In the genomic region with DNA sequence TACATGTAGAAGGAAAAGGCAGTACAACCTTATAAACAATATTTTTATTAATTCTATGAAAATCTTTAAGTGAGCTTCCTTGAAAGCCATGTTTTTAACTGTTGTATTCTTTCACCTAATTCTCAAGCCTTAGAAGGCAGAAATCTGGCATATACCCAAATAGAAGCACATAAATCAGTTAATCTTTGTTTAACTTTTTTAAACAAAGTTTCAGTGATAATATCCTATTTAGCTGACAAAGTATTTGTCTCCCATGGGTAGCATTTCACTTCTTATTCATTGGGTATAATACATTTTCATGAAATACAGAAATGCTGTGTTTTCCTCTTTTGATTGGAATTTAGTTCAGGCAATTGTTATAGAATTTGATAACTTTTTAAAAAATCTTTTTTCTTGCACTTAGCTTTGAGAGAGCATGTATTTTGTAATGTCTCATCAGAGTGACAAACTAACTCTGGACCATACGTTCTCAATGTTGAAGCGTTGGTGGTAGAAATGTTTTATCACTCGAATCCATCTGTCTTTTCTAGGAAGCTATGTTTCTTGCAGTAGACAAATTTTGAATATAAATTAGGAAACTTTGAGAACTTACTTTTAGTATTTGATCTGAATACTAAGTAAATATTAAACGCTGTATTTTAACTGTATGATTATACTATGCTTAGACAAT, we compare ENCODE assay signal across 1 cellular context.
TF ChIP-seq lines count a peak whose summit lies in the region.

No MANE protein-coding gene starts in this region.

TF ChIP-seq in K562, 482 proteins besides CTCF, POLR2A, EP300 and RAD21 (continued from another document):
- TF ChIP-seq, protein P1, sequence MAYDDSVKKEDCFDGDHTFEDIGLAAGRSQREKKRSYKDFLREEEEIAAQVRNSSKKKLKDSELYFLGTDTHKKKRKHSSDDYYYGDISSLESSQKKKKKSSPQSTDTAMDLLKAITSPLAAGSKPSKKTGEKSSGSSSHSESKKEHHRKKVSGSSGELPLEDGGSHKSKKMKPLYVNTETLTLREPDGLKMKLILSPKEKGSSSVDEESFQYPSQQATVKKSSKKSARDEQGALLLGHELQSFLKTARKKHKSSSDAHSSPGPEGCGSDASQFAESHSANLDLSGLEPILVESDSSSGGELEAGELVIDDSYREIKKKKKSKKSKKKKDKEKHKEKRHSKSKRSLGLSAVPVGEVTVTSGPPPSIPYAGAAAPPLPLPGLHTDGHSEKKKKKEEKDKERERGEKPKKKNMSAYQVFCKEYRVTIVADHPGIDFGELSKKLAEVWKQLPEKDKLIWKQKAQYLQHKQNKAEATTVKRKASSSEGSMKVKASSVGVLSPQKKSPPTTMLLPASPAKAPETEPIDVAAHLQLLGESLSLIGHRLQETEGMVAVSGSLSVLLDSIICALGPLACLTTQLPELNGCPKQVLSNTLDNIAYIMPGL (CRISPR knock-in tag; IDR thresholded peaks at IDR 0.05) = no peak
- TF ChIP-seq, protein P2, sequence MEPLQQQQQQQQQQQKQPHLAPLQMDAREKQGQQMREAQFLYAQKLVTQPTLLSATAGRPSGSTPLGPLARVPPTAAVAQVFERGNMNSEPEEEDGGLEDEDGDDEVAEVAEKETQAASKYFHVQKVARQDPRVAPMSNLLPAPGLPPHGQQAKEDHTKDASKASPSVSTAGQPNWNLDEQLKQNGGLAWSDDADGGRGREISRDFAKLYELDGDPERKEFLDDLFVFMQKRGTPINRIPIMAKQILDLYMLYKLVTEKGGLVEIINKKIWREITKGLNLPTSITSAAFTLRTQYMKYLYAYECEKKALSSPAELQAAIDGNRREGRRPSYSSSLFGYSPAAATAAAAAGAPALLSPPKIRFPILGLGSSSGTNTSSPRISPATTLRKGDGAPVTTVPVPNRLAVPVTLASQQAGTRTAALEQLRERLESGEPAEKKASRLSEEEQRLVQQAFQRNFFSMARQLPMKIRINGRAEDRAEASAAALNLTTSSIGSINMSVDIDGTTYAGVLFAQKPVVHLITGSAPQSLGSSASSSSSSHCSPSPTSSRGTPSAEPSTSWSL (CRISPR knock-in tag; IDR thresholded peaks at IDR 0.05; ENCODE audit: borderline replicate concordance) = no peak
- TF ChIP-seq, protein P3, sequence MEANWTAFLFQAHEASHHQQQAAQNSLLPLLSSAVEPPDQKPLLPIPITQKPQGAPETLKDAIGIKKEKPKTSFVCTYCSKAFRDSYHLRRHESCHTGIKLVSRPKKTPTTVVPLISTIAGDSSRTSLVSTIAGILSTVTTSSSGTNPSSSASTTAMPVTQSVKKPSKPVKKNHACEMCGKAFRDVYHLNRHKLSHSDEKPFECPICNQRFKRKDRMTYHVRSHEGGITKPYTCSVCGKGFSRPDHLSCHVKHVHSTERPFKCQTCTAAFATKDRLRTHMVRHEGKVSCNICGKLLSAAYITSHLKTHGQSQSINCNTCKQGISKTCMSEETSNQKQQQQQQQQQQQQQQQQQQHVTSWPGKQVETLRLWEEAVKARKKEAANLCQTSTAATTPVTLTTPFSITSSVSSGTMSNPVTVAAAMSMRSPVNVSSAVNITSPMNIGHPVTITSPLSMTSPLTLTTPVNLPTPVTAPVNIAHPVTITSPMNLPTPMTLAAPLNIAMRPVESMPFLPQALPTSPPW (CRISPR knock-in tag; IDR thresholded peaks at IDR 0.05) = no peak
- TF ChIP-seq SNRNP70 (optimal IDR thresholded peaks at IDR 0.05; ENCODE audit: low read depth, low read length) = no peak
- peak; percentile 12 for TF ChIP-seq BRD9 (IDR thresholded peaks at IDR 0.05; ENCODE audit: low read depth, partially characterized antibody)
- TF ChIP-seq ZNF830 (CRISPR knock-in tag; IDR thresholded peaks at IDR 0.05) = no peak
- TF ChIP-seq TAL1 (IDR thresholded peaks at IDR 0.05) = peak; percentile 32; the same call in 1 of the 2 replicates
- TF ChIP-seq, protein P4, sequence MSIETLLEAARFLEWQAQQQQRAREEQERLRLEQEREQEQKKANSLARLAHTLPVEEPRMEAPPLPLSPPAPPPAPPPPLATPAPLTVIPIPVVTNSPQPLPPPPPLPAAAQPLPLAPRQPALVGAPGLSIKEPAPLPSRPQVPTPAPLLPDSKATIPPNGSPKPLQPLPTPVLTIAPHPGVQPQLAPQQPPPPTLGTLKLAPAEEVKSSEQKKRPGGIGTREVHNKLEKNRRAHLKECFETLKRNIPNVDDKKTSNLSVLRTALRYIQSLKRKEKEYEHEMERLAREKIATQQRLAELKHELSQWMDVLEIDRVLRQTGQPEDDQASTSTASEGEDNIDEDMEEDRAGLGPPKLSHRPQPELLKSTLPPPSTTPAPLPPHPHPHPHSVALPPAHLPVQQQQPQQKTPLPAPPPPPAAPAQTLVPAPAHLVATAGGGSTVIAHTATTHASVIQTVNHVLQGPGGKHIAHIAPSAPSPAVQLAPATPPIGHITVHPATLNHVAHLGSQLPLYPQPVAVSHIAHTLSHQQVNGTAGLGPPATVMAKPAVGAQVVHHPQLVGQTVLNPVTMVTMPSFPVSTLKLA (conservative IDR thresholded peaks at IDR 0.05) = no peak
- TF ChIP-seq RNF2 (IDR thresholded peaks at IDR 0.05) = no peak
- no peak for TF ChIP-seq MCM5 (IDR thresholded peaks at IDR 0.05; ENCODE audit: low read depth)
- 0 out of 2 replicates have a peak, but pooled peaks have one; percentile 24 for TF ChIP-seq POLR2H (tag; IDR thresholded peaks at IDR 0.05; ENCODE audit: low read depth)
- TF ChIP-seq KLF13 (tag; IDR thresholded peaks at IDR 0.05; ENCODE audit: borderline replicate concordance, low read depth) = no peak
- TF ChIP-seq, protein P5, sequence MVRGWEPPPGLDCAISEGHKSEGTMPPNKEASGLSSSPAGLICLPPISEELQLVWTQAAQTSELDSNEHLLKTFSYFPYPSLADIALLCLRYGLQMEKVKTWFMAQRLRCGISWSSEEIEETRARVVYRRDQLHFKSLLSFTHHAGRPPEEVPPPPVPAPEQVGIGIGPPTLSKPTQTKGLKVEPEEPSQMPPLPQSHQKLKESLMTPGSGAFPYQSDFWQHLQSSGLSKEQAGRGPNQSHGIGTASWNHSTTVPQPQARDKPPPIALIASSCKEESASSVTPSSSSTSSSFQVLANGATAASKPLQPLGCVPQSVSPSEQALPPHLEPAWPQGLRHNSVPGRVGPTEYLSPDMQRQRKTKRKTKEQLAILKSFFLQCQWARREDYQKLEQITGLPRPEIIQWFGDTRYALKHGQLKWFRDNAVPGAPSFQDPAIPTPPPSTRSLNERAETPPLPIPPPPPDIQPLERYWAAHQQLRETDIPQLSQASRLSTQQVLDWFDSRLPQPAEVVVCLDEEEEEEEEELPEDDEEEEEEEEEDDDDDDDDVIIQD (CRISPR knock-in tag; IDR thresholded peaks at IDR 0.05) = no peak
- peak; percentile 54; the same call in 1 of the 2 replicates for TF ChIP-seq DPF2 (IDR thresholded peaks at IDR 0.05)
- TF ChIP-seq L3MBTL2 (IDR thresholded peaks at IDR 0.05) = no peak
- TF ChIP-seq RAD51 (IDR thresholded peaks at IDR 0.05; ENCODE audit: borderline replicate concordance, low read depth) = no peak
- no peak for TF ChIP-seq PRMT5 (CRISPR knock-in tag; IDR thresholded peaks at IDR 0.05)
- peak; percentile 59; the same call in 1 of the 2 replicates for TF ChIP-seq LEF1 (IDR thresholded peaks at IDR 0.05)
- TF ChIP-seq MYBL2 (IDR thresholded peaks at IDR 0.05; ENCODE audit: low read depth) = no peak
- TF ChIP-seq MYBL2 (CRISPR knock-in tag; IDR thresholded peaks at IDR 0.05; ENCODE audit: borderline replicate concordance) = no peak
- TF ChIP-seq TSC22D4 (tag; IDR thresholded peaks at IDR 0.05) = no peak
- TF ChIP-seq CHD1 (IDR thresholded peaks at IDR 0.05; ENCODE audit: low read length) = no peak
- no peak for TF ChIP-seq ZNF121 (CRISPR knock-in tag; conservative IDR thresholded peaks at IDR 0.05)
- TF ChIP-seq, protein P6, sequence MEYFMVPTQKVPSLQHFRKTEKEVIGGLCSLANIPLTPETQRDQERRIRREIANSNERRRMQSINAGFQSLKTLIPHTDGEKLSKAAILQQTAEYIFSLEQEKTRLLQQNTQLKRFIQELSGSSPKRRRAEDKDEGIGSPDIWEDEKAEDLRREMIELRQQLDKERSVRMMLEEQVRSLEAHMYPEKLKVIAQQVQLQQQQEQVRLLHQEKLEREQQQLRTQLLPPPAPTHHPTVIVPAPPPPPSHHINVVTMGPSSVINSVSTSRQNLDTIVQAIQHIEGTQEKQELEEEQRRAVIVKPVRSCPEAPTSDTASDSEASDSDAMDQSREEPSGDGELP (CRISPR knock-in tag; IDR thresholded peaks at IDR 0.05; ENCODE audit: borderline replicate concordance) = no peak
- no peak for TF ChIP-seq CAMTA2 (CRISPR knock-in tag; conservative IDR thresholded peaks at IDR 0.05)
- TF ChIP-seq, protein P7, sequence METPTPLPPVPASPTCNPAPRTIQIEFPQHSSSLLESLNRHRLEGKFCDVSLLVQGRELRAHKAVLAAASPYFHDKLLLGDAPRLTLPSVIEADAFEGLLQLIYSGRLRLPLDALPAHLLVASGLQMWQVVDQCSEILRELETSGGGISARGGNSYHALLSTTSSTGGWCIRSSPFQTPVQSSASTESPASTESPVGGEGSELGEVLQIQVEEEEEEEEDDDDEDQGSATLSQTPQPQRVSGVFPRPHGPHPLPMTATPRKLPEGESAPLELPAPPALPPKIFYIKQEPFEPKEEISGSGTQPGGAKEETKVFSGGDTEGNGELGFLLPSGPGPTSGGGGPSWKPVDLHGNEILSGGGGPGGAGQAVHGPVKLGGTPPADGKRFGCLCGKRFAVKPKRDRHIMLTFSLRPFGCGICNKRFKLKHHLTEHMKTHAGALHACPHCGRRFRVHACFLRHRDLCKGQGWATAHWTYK (CRISPR knock-in tag; IDR thresholded peaks at IDR 0.05) = no peak
- TF ChIP-seq, protein P8, sequence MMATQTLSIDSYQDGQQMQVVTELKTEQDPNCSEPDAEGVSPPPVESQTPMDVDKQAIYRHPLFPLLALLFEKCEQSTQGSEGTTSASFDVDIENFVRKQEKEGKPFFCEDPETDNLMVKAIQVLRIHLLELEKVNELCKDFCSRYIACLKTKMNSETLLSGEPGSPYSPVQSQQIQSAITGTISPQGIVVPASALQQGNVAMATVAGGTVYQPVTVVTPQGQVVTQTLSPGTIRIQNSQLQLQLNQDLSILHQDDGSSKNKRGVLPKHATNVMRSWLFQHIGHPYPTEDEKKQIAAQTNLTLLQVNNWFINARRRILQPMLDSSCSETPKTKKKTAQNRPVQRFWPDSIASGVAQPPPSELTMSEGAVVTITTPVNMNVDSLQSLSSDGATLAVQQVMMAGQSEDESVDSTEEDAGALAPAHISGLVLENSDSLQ (IDR thresholded peaks at IDR 0.05) = peak; percentile 30
- TF ChIP-seq, protein P9, sequence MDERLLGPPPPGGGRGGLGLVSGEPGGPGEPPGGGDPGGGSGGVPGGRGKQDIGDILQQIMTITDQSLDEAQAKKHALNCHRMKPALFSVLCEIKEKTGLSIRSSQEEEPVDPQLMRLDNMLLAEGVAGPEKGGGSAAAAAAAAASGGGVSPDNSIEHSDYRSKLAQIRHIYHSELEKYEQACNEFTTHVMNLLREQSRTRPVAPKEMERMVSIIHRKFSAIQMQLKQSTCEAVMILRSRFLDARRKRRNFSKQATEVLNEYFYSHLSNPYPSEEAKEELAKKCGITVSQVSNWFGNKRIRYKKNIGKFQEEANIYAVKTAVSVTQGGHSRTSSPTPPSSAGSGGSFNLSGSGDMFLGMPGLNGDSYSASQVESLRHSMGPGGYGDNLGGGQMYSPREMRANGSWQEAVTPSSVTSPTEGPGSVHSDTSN (CRISPR knock-in tag; IDR thresholded peaks at IDR 0.05; ENCODE audit: low read depth) = no peak
- TF ChIP-seq, protein P9 (tag; conservative IDR thresholded peaks at IDR 0.05; ENCODE audit: low read depth) = peak; percentile 36; the same call in 1 of the 2 replicates
- no peak for TF ChIP-seq ZNF766 (CRISPR knock-in tag; conservative IDR thresholded peaks at IDR 0.05)
- TF ChIP-seq ZFX (CRISPR knock-in tag; IDR thresholded peaks at IDR 0.05) = no peak
- TF ChIP-seq RBM14 (IDR thresholded peaks at IDR 0.05; ENCODE audit: borderline replicate concordance, insufficient read depth, low read depth, low read length) = no peak
- TF ChIP-seq LARP7 (IDR thresholded peaks at IDR 0.05) = no peak
- TF ChIP-seq TCF3 (CRISPR knock-in tag; IDR thresholded peaks at IDR 0.05) = no peak
- peak; percentile 54; the same call in 1 of the 2 replicates for TF ChIP-seq SMARCA4 (IDR thresholded peaks at IDR 0.05)
- TF ChIP-seq ZNF41 (CRISPR knock-in tag; conservative IDR thresholded peaks at IDR 0.05) = no peak
